In the genomic region with DNA sequence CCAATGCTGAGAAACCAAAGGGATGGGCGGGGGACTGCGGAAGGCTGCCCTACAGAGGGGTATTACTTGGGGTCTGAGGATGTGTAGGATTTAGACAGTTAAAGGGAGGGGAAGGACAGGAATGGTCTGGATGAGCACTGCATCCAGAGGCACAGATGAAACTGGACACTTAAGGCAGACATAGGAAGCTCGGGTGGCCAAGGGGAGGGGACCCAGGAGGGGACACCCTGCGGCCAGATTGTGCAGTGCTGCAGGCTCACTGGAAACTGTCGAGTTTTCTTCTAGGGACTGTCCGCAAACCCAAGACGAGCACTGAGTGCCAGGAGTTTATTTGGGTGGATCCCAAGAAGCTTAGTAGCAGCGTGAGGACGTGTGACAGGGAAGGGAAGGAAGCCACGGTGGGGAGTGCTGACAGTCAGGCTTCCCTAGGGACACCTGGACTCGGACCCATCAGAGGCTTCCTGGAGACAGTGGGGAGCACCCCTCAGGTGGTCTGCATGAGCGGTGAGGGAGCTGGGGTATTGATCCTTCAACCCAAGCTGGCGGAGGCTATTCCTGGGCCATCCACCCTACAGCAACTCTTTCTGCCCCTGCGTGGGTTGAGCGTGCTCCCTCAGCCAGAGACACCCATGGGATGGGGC, we compare ENCODE assay signal across 1 cellular context.
TF ChIP-seq lines count a peak whose summit lies in the region.

No MANE protein-coding gene starts in this region.

TF ChIP-seq in SK-N-SH, 30 proteins besides CTCF, POLR2A, EP300 and RAD21 (continued from another document):
- TF ChIP-seq, protein P1, sequence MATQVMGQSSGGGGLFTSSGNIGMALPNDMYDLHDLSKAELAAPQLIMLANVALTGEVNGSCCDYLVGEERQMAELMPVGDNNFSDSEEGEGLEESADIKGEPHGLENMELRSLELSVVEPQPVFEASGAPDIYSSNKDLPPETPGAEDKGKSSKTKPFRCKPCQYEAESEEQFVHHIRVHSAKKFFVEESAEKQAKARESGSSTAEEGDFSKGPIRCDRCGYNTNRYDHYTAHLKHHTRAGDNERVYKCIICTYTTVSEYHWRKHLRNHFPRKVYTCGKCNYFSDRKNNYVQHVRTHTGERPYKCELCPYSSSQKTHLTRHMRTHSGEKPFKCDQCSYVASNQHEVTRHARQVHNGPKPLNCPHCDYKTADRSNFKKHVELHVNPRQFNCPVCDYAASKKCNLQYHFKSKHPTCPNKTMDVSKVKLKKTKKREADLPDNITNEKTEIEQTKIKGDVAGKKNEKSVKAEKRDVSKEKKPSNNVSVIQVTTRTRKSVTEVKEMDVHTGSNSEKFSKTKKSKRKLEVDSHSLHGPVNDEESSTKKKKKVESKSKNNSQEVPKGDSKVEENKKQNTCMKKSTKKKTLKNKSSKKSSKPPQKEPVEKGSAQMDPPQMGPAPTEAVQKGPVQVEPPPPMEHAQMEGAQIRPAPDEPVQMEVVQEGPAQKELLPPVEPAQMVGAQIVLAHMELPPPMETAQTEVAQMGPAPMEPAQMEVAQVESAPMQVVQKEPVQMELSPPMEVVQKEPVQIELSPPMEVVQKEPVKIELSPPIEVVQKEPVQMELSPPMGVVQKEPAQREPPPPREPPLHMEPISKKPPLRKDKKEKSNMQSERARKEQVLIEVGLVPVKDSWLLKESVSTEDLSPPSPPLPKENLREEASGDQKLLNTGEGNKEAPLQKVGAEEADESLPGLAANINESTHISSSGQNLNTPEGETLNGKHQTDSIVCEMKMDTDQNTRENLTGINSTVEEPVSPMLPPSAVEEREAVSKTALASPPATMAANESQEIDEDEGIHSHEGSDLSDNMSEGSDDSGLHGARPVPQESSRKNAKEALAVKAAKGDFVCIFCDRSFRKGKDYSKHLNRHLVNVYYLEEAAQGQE (IDR thresholded peaks at IDR 0.05; ENCODE audit: low read depth, low read length) = no peak
- TF ChIP-seq SMC3 (IDR thresholded peaks at IDR 0.05; ENCODE audit: low read depth, low read length) (no peak), MEF2A (IDR thresholded peaks at IDR 0.05; ENCODE audit: borderline replicate concordance, low read depth) (no peak)
TF ChIP-seq in SK-N-SH: peak in this region for 0.
